ENCODE assay signal across 9 cellular contexts in genomic region chr1:219927956-219928790, GRCh38. TPM values are rescaled to one million over a fixed set of nuclear protein-coding genes. Genes with fewer than 3 reads are reported as not detected.
DNase-seq lines count a peak whose midpoint lies in the region; ATAC-seq and TF ChIP-seq lines count a peak whose summit lies in the region.
"Had no signal": no experiment of that assay in that cellular context is flagged by ENCODE, and none has a peak within 500 bp of the region (broad histone marks: within the 10 kb centered on the region; RNA-seq: fewer than 3 reads in every experiment).

Gene SLC30A10, minus strand, starts transcription at chr1:219928557. Its CDS starts 117 bp downstream, at chr1:219928440.

- in situ Hi-C loops in G401 (cut with HindIII; ENCODE audit: low sequenced_read_pairs), result no loop called here

- no peaks in the 10 kb centered on the region for H3K79me1 ChIP-seq in mesendoderm (ENCODE audit: low read length)

- no peak within 1 kb of the TSS for H3K27ac ChIP-seq in OCI-LY3 (ENCODE audit: low read length)
- no peak within 1 kb of the TSS for H3K27ac ChIP-seq in endodermal cell (ENCODE audit: low read depth, low read length)
- H3K27ac ChIP-seq in mesendoderm (ENCODE audit: low read depth, low read length), result no peak within 1 kb of the TSS
- H3K27ac ChIP-seq in thyroid gland, result no peak within 1 kb of the TSS

- H3K4me3 ChIP-seq in OCI-LY3 (ENCODE audit: low read length) (peak within 1 kb of the TSS; percentile 44), endodermal cell (ENCODE audit: low read length) (peak within 1 kb of the TSS; percentile 68), mesendoderm (ENCODE audit: low read length) (peak within 1 kb of the TSS; percentile 25), thyroid gland (replicated peaks in 1 of 3) (peak within 1 kb of the TSS; percentile 14 to 44 (median 20))

- peak within 1 kb of the TSS; percentile 65 for H3K4me3 Mint-ChIP-seq in endodermal cell

- no peak within 1 kb of the TSS for H3K18ac ChIP-seq in mesendoderm (ENCODE audit: low read length)

- H3K4me2 ChIP-seq in OCI-LY3 (ENCODE audit: low read length), result peak within 1 kb of the TSS; percentile 34
- H3K4me2 ChIP-seq in mesendoderm (ENCODE audit: low read length), result peak within 1 kb of the TSS; percentile 84

- no peak within 1 kb of the TSS for H2AFZ ChIP-seq in OCI-LY3 (ENCODE audit: low read depth, low read length)

- peaks cover 3% of the 10 kb centered on the region for H3K4me1 Mint-ChIP-seq in endodermal cell

- H3K4ac ChIP-seq in mesendoderm (ENCODE audit: low read depth, low read length), result no peak within 1 kb of the TSS

- no peak within 1 kb of the TSS for H3K9ac ChIP-seq in OCI-LY3 (ENCODE audit: low read length)
- no peak within 1 kb of the TSS for H3K9ac ChIP-seq in endodermal cell (ENCODE audit: extremely low read depth, low read length, poor library complexity, severe bottlenecking)
- H3K9ac ChIP-seq in mesendoderm (ENCODE audit: low read length), result peak within 1 kb of the TSS; percentile 21

- no peaks in the 10 kb centered on the region for H3K4me1 ChIP-seq in OCI-LY3 (ENCODE audit: low read length)
- H3K4me1 ChIP-seq in endodermal cell (ENCODE audit: control insufficient read depth, insufficient read depth, low read length), result peaks cover 3% of the 10 kb centered on the region
- H3K4me1 ChIP-seq in mesendoderm (ENCODE audit: control insufficient read depth, low read depth, low read length), result no peaks in the 10 kb centered on the region
- peaks cover 0 to 11% of the 10 kb centered on the region in 2 donors for H3K4me1 ChIP-seq in thyroid gland

- TF ChIP-seq CTCF in OCI-LY3 (IDR thresholded peaks at IDR 0.05; ENCODE audit: low read depth, low read length), result 0 out of 2 replicates have a peak, but pooled peaks have one; percentile 4
- TF ChIP-seq CTCF in endodermal cell (conservative IDR thresholded peaks at IDR 0.05), result no peak
- peak in 1 of 6 experiments; percentile 8 for TF ChIP-seq CTCF in thyroid gland (IDR thresholded peaks at IDR 0.05)

- H3K9me3 ChIP-seq in OCI-LY3 (ENCODE audit: insufficient read depth, low read length) (no peaks in the 10 kb centered on the region), endodermal cell (ENCODE audit: control insufficient read depth, low read length) (no peaks in the 10 kb centered on the region), thyroid gland (no peaks in the 10 kb centered on the region)

- intact Hi-C loops in thyroid gland (cut with DNase I), result no loop called here

- peak; percentile 36 for DNase-seq in COR-L47 (lab: John Stamatoyannopoulos, UW)
- peak; percentile 83 for DNase-seq in endodermal cell
- peak; percentile 37 for DNase-seq in mesendoderm
- DNase-seq in thyroid gland, result peak; percentile 27 to 34
- DNase-seq in G401 (ENCODE audit: low spot score), result no peak
- DNase-seq in NCI-H226, result no peak

- H3K23ac ChIP-seq in mesendoderm (ENCODE audit: low read length), result peak within 1 kb of the TSS; percentile 80

- peak; percentile 51 for ATAC-seq in GM21576 (IDR thresholded peaks at IDR 0.05; ENCODE audit: unreplicated experiment)

- H2AK5ac ChIP-seq in mesendoderm (ENCODE audit: low read length), result no peak within 1 kb of the TSS

- 0 to 3% methylated on average over 29 to 91 of the region's 91 CpGs for whole genome bisulfite sequencing in endodermal cell (ENCODE audit: insufficient coverage in 1 of 2, insufficient read length in 1 of 2), 2 experiments
- no CpG with 5 or more reads among the region's 91 CpGs for WGBS in mesendoderm (ENCODE audit: extremely low coverage, insufficient coverage, low lambda C conversion rate)
- 0 to 2% methylated on average over 2 to 7 of the region's 91 CpGs for WGBS in thyroid gland, 2 donors

- H3K79me2 ChIP-seq in OCI-LY3 (ENCODE audit: low read length), result no peaks in the 10 kb centered on the region
- no peaks in the 10 kb centered on the region for H3K79me2 ChIP-seq in mesendoderm (ENCODE audit: control insufficient read depth, insufficient read depth, low read length)

- no peak for TF ChIP-seq POLR2A in thyroid gland (IDR thresholded peaks at IDR 0.05)

- H3K56ac ChIP-seq in mesendoderm (ENCODE audit: low read length), result peak within 1 kb of the TSS; percentile 67

- H3K27me3 Mint-ChIP-seq in endodermal cell (ENCODE audit: insufficient read depth), result peaks cover 49% of the 10 kb centered on the region

- no peaks in the 10 kb centered on the region for H3K9me3 Mint-ChIP-seq in endodermal cell

- peaks cover 52% of the 10 kb centered on the region for H3K27me3 ChIP-seq in OCI-LY3 (ENCODE audit: low read depth, low read length)
- H3K27me3 ChIP-seq in endodermal cell (ENCODE audit: control insufficient read depth, insufficient read depth, low read length, poor library complexity, severe bottlenecking), result peaks cover 49% of the 10 kb centered on the region
- peaks cover 13% of the 10 kb centered on the region for H3K27me3 ChIP-seq in mesendoderm (ENCODE audit: insufficient read depth, low read length, poor library complexity)
- H3K27me3 ChIP-seq in thyroid gland, result no peaks in the 10 kb centered on the region

- H3K36me3 ChIP-seq in OCI-LY3 (replicated peaks; ENCODE audit: low read depth, low read length) (no peaks in the 10 kb centered on the region), endodermal cell (ENCODE audit: control insufficient read depth, insufficient read depth, low read length) (no peaks in the 10 kb centered on the region), mesendoderm (ENCODE audit: control insufficient read depth, insufficient read depth, low read length) (no peaks in the 10 kb centered on the region), thyroid gland (no peaks in the 10 kb centered on the region)

- no peak within 1 kb of the TSS for H3K27ac Mint-ChIP-seq in endodermal cell

- H4K5ac ChIP-seq in mesendoderm (ENCODE audit: low read length), result no peak within 1 kb of the TSS

- no peaks in the 10 kb centered on the region for H3K36me3 Mint-ChIP-seq in endodermal cell (ENCODE audit: low read depth)

- H4K20me1 ChIP-seq in OCI-LY3 (ENCODE audit: insufficient read depth, low read length), result no peaks in the 10 kb centered on the region

- H4K8ac ChIP-seq in mesendoderm (ENCODE audit: low read depth, low read length), result no peak within 1 kb of the TSS

- H2BK15ac ChIP-seq in mesendoderm (replicated peaks; ENCODE audit: low read depth), result no peak within 1 kb of the TSS

- H2BK5ac ChIP-seq in mesendoderm (ENCODE audit: low read length), result no peak within 1 kb of the TSS

- H2BK120ac ChIP-seq in mesendoderm (ENCODE audit: low read depth, low read length), result no peak within 1 kb of the TSS

RNA-seq across cellular contexts. Expression of gene SLC30A10, which starts in this region (rescaled TPM):
- total RNA-seq in endodermal cell, result under 1 TPM in 1 of 2 donors, not detected in 1; 0.09 TPM
- polyA plus RNA-seq in endodermal cell (2013, experiment 1 of 2), result 0.43 TPM
- polyA plus RNA-seq in endodermal cell (2013, experiment 2 of 2), result 0.29 TPM
- polyA plus RNA-seq in mesendoderm (2013, experiment 1 of 2), result 0.03 TPM
- polyA plus RNA-seq in mesendoderm (2013, experiment 2 of 2), result 0.04 TPM
- under 1 TPM in 1 of 4 donors, not detected in 3; 0.33 TPM for total RNA-seq in thyroid gland
- 0.12 TPM in 1 of 2 replicates, not detected in the other for total RNA-seq in G401 (2014; rRNA removed; shearing (Covaris generic))
- total RNA-seq: HT1080 had no signal

Comparison
In these comparisons a context has a peak if more than half of its experiments do, and no peak if none do; other contexts are left out.
1. Peak in DNase-seq and H3K4me3 ChIP-seq in endodermal cell; RNA of the gene not detected or under 1 TPM.
2. Peak in DNase-seq and H3K4me3 ChIP-seq in thyroid gland; RNA of the gene not detected or under 1 TPM.
3. DNase-seq: peak in COR-L47 (single experiment) and mesendoderm (single experiment); none in G401 (single experiment) and NCI-H226 (single experiment).
4. Peak in every context shown above with its lines, with median percentiles within 50 percentile points of each other: H3K4me3 ChIP-seq.